ENCODE assay signal across 20 cellular contexts in genomic region chr20:53087034-53087777, GRCh38.
DNase-seq lines count a peak whose midpoint lies in the region; TF ChIP-seq lines count a peak whose summit lies in the region.
"Had no signal": no experiment of that assay in that cellular context is flagged by ENCODE, and none has a peak within 500 bp of the region (broad histone marks: within the 10 kb centered on the region; RNA-seq: fewer than 3 reads in every experiment).

No MANE protein-coding gene starts in this region.

- H3K27me3 Mint-ChIP-seq in activated CD4-positive, alpha-beta memory T cell treated with anti-CD3 and anti-CD28 coated beads for 36 hours: no peaks in the 10 kb centered on the region
- no peaks in the 10 kb centered on the region for H3K27me3 Mint-ChIP-seq in activated CD4-positive, alpha-beta memory T cell treated with anti-CD3 and anti-CD28 coated beads, Interleukin-2, amount 10 ng/mL, durations not matched to agents 7 days and 5 days
- peaks cover 3 to 10% of the 10 kb centered on the region in 2 donors for H3K27me3 Mint-ChIP-seq in CD8-positive, alpha-beta memory T cell
- H3K27me3 Mint-ChIP-seq: type B pancreatic cell had no signal

- H3K4me1 Mint-ChIP-seq in activated CD4-positive, alpha-beta memory T cell treated with anti-CD3 and anti-CD28 coated beads for 36 hours (ENCODE audit: low read depth): peaks cover 38% of the 10 kb centered on the region
- peaks cover 2% of the 10 kb centered on the region for H3K4me1 Mint-ChIP-seq in activated CD4-positive, alpha-beta memory T cell treated with anti-CD3 and anti-CD28 coated beads, Interleukin-2, amount 10 ng/mL, durations not matched to agents 7 days and 5 days
- H3K4me1 Mint-ChIP-seq in CD8-positive, alpha-beta memory T cell: no peaks in the 10 kb centered on the region
- H3K4me1 Mint-ChIP-seq: activated CD8-positive, alpha-beta memory T cell treated with anti-CD3 and anti-CD28 coated beads, Interleukin-2, amount 10 ng/mL, durations not matched to agents 7 days and 5 days; neural crest cell; stimulated activated effector memory CD8-positive, alpha-beta T cell treated with anti-CD3 and anti-CD28 coated beads, Interleukin-12 subunit alpha, Interleukin-12 subunit beta, amount 100 ng/mL, for 72 hours had no signal

- no peak overlapping the region for H4K91ac ChIP-seq in trophoblast cell (ENCODE audit: low read depth, low read length)

- H2BK5ac ChIP-seq in trophoblast cell (ENCODE audit: low read depth, low read length, poor library complexity): no peak overlapping the region

- CTCF ChIA-PET in activated CD4-positive, alpha-beta memory T cell treated with anti-CD3 and anti-CD28 coated beads for 36 hours (lab: Charles Lee): interaction anchor here (0.6 kb wide), 1 partner anchor 111 kb away, joined by 3 read pairs; no protein-coding TSS in a partner anchor
- CTCF ChIA-PET in activated CD4-positive, alpha-beta memory T cell treated with anti-CD3 and anti-CD28 coated beads, Interleukin-2, amount 10 ng/mL, durations not matched to agents 7 days and 5 days (lab: Charles Lee): no interaction called here
- CTCF ChIA-PET in CD8-positive, alpha-beta memory T cell (lab: Charles Lee): no interaction called here

- peak; percentile 14 to 42 for TF ChIP-seq RAD21 in liver (IDR thresholded peaks at IDR 0.05)

- no peak overlapping the region for H2AK5ac ChIP-seq in trophoblast cell (ENCODE audit: low read length)

- no peak overlapping the region for H3K4me2 ChIP-seq in trophoblast cell (ENCODE audit: low read length)
- H3K4me2 ChIP-seq: BLaER1 treated with 17β-estradiol and CSF1 and Interleukin-3, amounts not matched to agents 10 nM and 100 nM; GM23338; KMS-11 had no signal

- no peaks in the 10 kb centered on the region for H3K79me1 ChIP-seq in trophoblast cell (ENCODE audit: low read length)

- TF ChIP-seq CTCF in fibroblast of mammary gland (conservative IDR thresholded peaks at IDR 0.05; ENCODE audit: control insufficient read depth, insufficient read depth, low read depth, low read length) (no peak), liver (IDR thresholded peaks at IDR 0.05; ENCODE audit: low read depth, low read length, missing input control) (no peak), tibial nerve (IDR thresholded peaks at IDR 0.05) (no peak)

- H3K23ac ChIP-seq in trophoblast cell (ENCODE audit: low read length): no peak overlapping the region

- no peaks in the 10 kb centered on the region for H3K9me3 ChIP-seq in liver (ENCODE audit: control insufficient read depth in 4 of 4, low read length in 3 of 4)
- H3K9me3 ChIP-seq in tibial nerve: no peaks in the 10 kb centered on the region
- H3K9me3 ChIP-seq in trophoblast cell (ENCODE audit: insufficient read depth, low read depth, low read length): no peaks in the 10 kb centered on the region
- no peaks in the 10 kb centered on the region for H3K9me3 ChIP-seq in CD8-positive, alpha-beta memory T cell (ENCODE audit: low read length)
- H3K9me3 ChIP-seq: BLaER1 treated with 17β-estradiol and CSF1 and Interleukin-3, amounts not matched to agents 10 nM and 100 nM had no signal

- POLR2A ChIA-PET in activated CD4-positive, alpha-beta memory T cell treated with anti-CD3 and anti-CD28 coated beads for 36 hours (lab: Charles Lee): no interaction called here
- POLR2A ChIA-PET in activated CD4-positive, alpha-beta memory T cell treated with anti-CD3 and anti-CD28 coated beads, Interleukin-2, amount 10 ng/mL, durations not matched to agents 7 days and 5 days (lab: Charles Lee): no interaction called here
- POLR2A ChIA-PET in CD8-positive, alpha-beta memory T cell (lab: Charles Lee): no interaction called here

- H3K79me2 ChIP-seq in trophoblast cell (ENCODE audit: control insufficient read depth, insufficient read depth, low read length, poor library complexity): no peaks in the 10 kb centered on the region

- no peak overlapping the region for H4K12ac ChIP-seq in trophoblast cell (ENCODE audit: low read depth, low read length)

- H2AFZ ChIP-seq in trophoblast cell (ENCODE audit: insufficient read depth, low read length, poor library complexity): no peak overlapping the region
- H2AFZ ChIP-seq: GM23338 had no signal

- H3K36me3 ChIP-seq in liver (ENCODE audit: control insufficient read depth in 4 of 4, insufficient read depth in 3 of 4, low read depth in 1 of 4, low read length in 3 of 4) (no peaks in the 10 kb centered on the region), tibial nerve (no peaks in the 10 kb centered on the region), trophoblast cell (ENCODE audit: control insufficient read depth in 1 of 2, insufficient read depth in 2 of 2, low read length in 2 of 2) (no peaks in the 10 kb centered on the region)
- H3K36me3 ChIP-seq in CD8-positive, alpha-beta memory T cell (ENCODE audit: insufficient read depth, low read length): no peaks in the 10 kb centered on the region
- H3K36me3 ChIP-seq: BLaER1 treated with 17β-estradiol and CSF1 and Interleukin-3, amounts not matched to agents 10 nM and 100 nM had no signal

- no peak overlapping the region for H2BK12ac ChIP-seq in trophoblast cell (ENCODE audit: low read length)

- no peak overlapping the region for H3K14ac ChIP-seq in trophoblast cell (ENCODE audit: low read length)

- H3K27me3 ChIP-seq in liver (ENCODE audit: control insufficient read depth in 4 of 4, insufficient read depth in 4 of 4, low read length in 3 of 4): no peaks in the 10 kb centered on the region
- H3K27me3 ChIP-seq in tibial nerve: no peaks in the 10 kb centered on the region
- H3K27me3 ChIP-seq in trophoblast cell (ENCODE audit: insufficient read depth, low read length): no peaks in the 10 kb centered on the region
- H3K27me3 ChIP-seq in CD8-positive, alpha-beta memory T cell (ENCODE audit: insufficient read depth, low read length, poor library complexity, severe bottlenecking): no peaks in the 10 kb centered on the region
- H3K27me3 ChIP-seq: BLaER1 treated with 17β-estradiol and CSF1 and Interleukin-3, amounts not matched to agents 10 nM and 100 nM had no signal

- no peak overlapping the region for H3K18ac ChIP-seq in trophoblast cell (ENCODE audit: low read length)

- H3K27ac Mint-ChIP-seq in activated CD4-positive, alpha-beta memory T cell treated with anti-CD3 and anti-CD28 coated beads for 36 hours: peak overlapping the region; percentile 9
- no peak overlapping the region for H3K27ac Mint-ChIP-seq in activated CD4-positive, alpha-beta memory T cell treated with anti-CD3 and anti-CD28 coated beads, Interleukin-2, amount 10 ng/mL, durations not matched to agents 7 days and 5 days
- no peak overlapping the region for H3K27ac Mint-ChIP-seq in CD8-positive, alpha-beta memory T cell
- H3K27ac Mint-ChIP-seq: activated CD8-positive, alpha-beta memory T cell treated with anti-CD3 and anti-CD28 coated beads, Interleukin-2, amount 10 ng/mL, durations not matched to agents 7 days and 5 days; GM23338; stimulated activated effector memory CD8-positive, alpha-beta T cell treated with anti-CD3 and anti-CD28 coated beads, Interleukin-12 subunit alpha, Interleukin-12 subunit beta, amount 100 ng/mL, for 72 hours; type B pancreatic cell had no signal

- no peaks in the 10 kb centered on the region for H3K9me3 Mint-ChIP-seq in activated CD4-positive, alpha-beta memory T cell treated with anti-CD3 and anti-CD28 coated beads for 36 hours
- H3K9me3 Mint-ChIP-seq in activated CD4-positive, alpha-beta memory T cell treated with anti-CD3 and anti-CD28 coated beads, Interleukin-2, amount 10 ng/mL, durations not matched to agents 7 days and 5 days: no peaks in the 10 kb centered on the region
- H3K9me3 Mint-ChIP-seq in CD8-positive, alpha-beta memory T cell: peaks cover 0 to 3% (median 0%) of the 10 kb centered on the region in 5 donors
- H3K9me3 Mint-ChIP-seq: GM23338; neural crest cell; stimulated activated effector memory CD8-positive, alpha-beta T cell treated with anti-CD3 and anti-CD28 coated beads, Interleukin-12 subunit alpha, Interleukin-12 subunit beta, amount 100 ng/mL, for 72 hours; type B pancreatic cell had no signal

- intact Hi-C loops in activated CD4-positive, alpha-beta memory T cell treated with anti-CD3 and anti-CD28 coated beads for 36 hours (cut with micrococcal nuclease): no loop called here
- intact Hi-C loops in posterior vena cava (cut with DNase I): loop anchor here in 1 of 2 donors (5.0 kb wide), 1 partner anchor 1430 kb away; no protein-coding TSS in a partner anchor

- H4K8ac ChIP-seq in trophoblast cell (ENCODE audit: low read depth, low read length): no peak overlapping the region

- no peak overlapping the region for H2BK120ac ChIP-seq in trophoblast cell (ENCODE audit: insufficient read depth, low read length, poor library complexity)

- peaks cover 4% of the 10 kb centered on the region for H3K36me3 Mint-ChIP-seq in activated CD4-positive, alpha-beta memory T cell treated with anti-CD3 and anti-CD28 coated beads for 36 hours
- H3K36me3 Mint-ChIP-seq in activated CD4-positive, alpha-beta memory T cell treated with anti-CD3 and anti-CD28 coated beads, Interleukin-2, amount 10 ng/mL, durations not matched to agents 7 days and 5 days (ENCODE audit: low read depth): no peaks in the 10 kb centered on the region
- H3K36me3 Mint-ChIP-seq in CD8-positive, alpha-beta memory T cell: peaks cover 0 to 1% (median 0%) of the 10 kb centered on the region in 3 donors
- H3K36me3 Mint-ChIP-seq: activated CD8-positive, alpha-beta memory T cell treated with anti-CD3 and anti-CD28 coated beads, Interleukin-2, amount 10 ng/mL, durations not matched to agents 7 days and 5 days; stimulated activated effector memory CD8-positive, alpha-beta T cell treated with anti-CD3 and anti-CD28 coated beads, Interleukin-12 subunit alpha, Interleukin-12 subunit beta, amount 100 ng/mL, for 72 hours; type B pancreatic cell had no signal

- H3K4me1 ChIP-seq in liver (ENCODE audit: control insufficient read depth in 4 of 4, insufficient read depth in 4 of 4, low read length in 3 of 4) (peaks cover 0 to 10% (median 1%) of the 10 kb centered on the region in 4 donors), tibial nerve (peaks cover 0 to 5% (median 0%) of the 10 kb centered on the region in 4 donors), trophoblast cell (ENCODE audit: control insufficient read depth in 1 of 2, insufficient read depth in 2 of 2, low read length in 2 of 2) (peaks cover 0 to 3% of the 10 kb centered on the region in 2 experiments)
- no peaks in the 10 kb centered on the region for H3K4me1 ChIP-seq in CD8-positive, alpha-beta memory T cell (ENCODE audit: insufficient read depth, low read length)

- no peak for DNase-seq in activated CD4-positive, alpha-beta memory T cell treated with anti-CD3 and anti-CD28 coated beads for 36 hours
- DNase-seq in activated CD4-positive, alpha-beta memory T cell treated with anti-CD3 and anti-CD28 coated beads, Interleukin-2, amount 10 ng/mL, durations not matched to agents 7 days and 5 days: no peak
- DNase-seq in fibroblast of mammary gland (ENCODE audit: low read depth) (peak; percentile 83), tibial nerve (ENCODE audit: low spot score in 2 of 2) (peak in 1 of 2 donors; percentile 81), posterior vena cava (ENCODE audit: low spot score) (no peak), trophoblast cell (no peak)
- DNase-seq in CD8-positive, alpha-beta memory T cell: no peak
- DNase-seq: activated CD8-positive, alpha-beta memory T cell treated with anti-CD3 and anti-CD28 coated beads, Interleukin-2, amount 10 ng/mL, durations not matched to agents 7 days and 5 days; activated naive CD4-positive, alpha-beta T cell treated with Interleukin-2 at 50 U/mL for 16 hours; NCI-H2081 treated with DMSO at 0.1 percent for 48 hours; stimulated activated CD4-positive, alpha-beta T cell treated with anti-CD3 and anti-CD28 coated beads, Interleukin-15, amount 100 ng/mL, for 24 hours had no signal

- WGBS in liver: 58% methylated on average over 8 of the region's 8 CpGs
- 57 to 64% methylated on average over 8 of the region's 8 CpGs for WGBS in tibial nerve, 2 donors
- no CpG with 5 or more reads among the region's 8 CpGs for WGBS in trophoblast cell (ENCODE audit: extremely low coverage, insufficient coverage, insufficient read length)

- no peak overlapping the region for H3K4ac ChIP-seq in trophoblast cell (ENCODE audit: low read depth, low read length)

- no peak for TF ChIP-seq POLR2A in tibial nerve (IDR thresholded peaks at IDR 0.05)

- no peak overlapping the region for H3K9ac ChIP-seq in liver (ENCODE audit: low read depth in 1 of 2, low read length in 2 of 2)
- no peak overlapping the region for H3K9ac ChIP-seq in trophoblast cell (ENCODE audit: low read length)
- H3K9ac ChIP-seq: BLaER1 treated with 17β-estradiol and CSF1 and Interleukin-3, amounts not matched to agents 10 nM and 100 nM; KMS-11 had no signal

- peak; percentile 50 to 89 for TF ChIP-seq EP300 in tibial nerve (IDR thresholded peaks at IDR 0.05)

- H3K4me3 ChIP-seq in fibroblast of mammary gland (ENCODE audit: control insufficient read depth, low read depth, low read length) (no peak overlapping the region), liver (ENCODE audit: low read depth in 1 of 3, low read length in 3 of 3) (no peak overlapping the region), tibial nerve (no peak overlapping the region), trophoblast cell (ENCODE audit: low read depth, low read length) (no peak overlapping the region)
- no peak overlapping the region for H3K4me3 ChIP-seq in CD8-positive, alpha-beta memory T cell (ENCODE audit: low read length)
- H3K4me3 ChIP-seq: BLaER1 treated with 17β-estradiol and CSF1 and Interleukin-3, amounts not matched to agents 10 nM and 100 nM; coronary artery; GM12878; GM23338 had no signal

- no peak overlapping the region for H3K4me3 Mint-ChIP-seq in activated CD4-positive, alpha-beta memory T cell treated with anti-CD3 and anti-CD28 coated beads for 36 hours
- no peak overlapping the region for H3K4me3 Mint-ChIP-seq in activated CD4-positive, alpha-beta memory T cell treated with anti-CD3 and anti-CD28 coated beads, Interleukin-2, amount 10 ng/mL, durations not matched to agents 7 days and 5 days
- no peak overlapping the region for H3K4me3 Mint-ChIP-seq in CD8-positive, alpha-beta memory T cell
- H3K4me3 Mint-ChIP-seq: activated CD8-positive, alpha-beta memory T cell treated with anti-CD3 and anti-CD28 coated beads, Interleukin-2, amount 10 ng/mL, durations not matched to agents 7 days and 5 days; GM23338; neural crest cell; stimulated activated effector memory CD8-positive, alpha-beta T cell treated with anti-CD3 and anti-CD28 coated beads, Interleukin-12 subunit alpha, Interleukin-12 subunit beta, amount 100 ng/mL, for 72 hours; type B pancreatic cell had no signal

- peak overlapping the region; percentile 62 to 76 for H3K27ac ChIP-seq in liver (ENCODE audit: low read depth in 1 of 2, low read length in 2 of 2)
- H3K27ac ChIP-seq in tibial nerve: peak overlapping the region in 2 of 4 donors; percentile 64 to 67
- H3K27ac ChIP-seq in trophoblast cell (ENCODE audit: low read depth, low read length): no peak overlapping the region
- H3K27ac ChIP-seq in CD8-positive, alpha-beta memory T cell (ENCODE audit: low read depth, low read length): no peak overlapping the region
- H3K27ac ChIP-seq: BLaER1 treated with 17β-estradiol and CSF1 and Interleukin-3, amounts not matched to agents 10 nM and 100 nM; coronary artery; KMS-11 had no signal

Comparison
In these comparisons a context has a peak if more than half of its experiments do, and no peak if none do; other contexts are left out.
1. H3K27ac ChIP-seq: peak in liver (2 of 2); none in trophoblast cell (single experiment) and CD8-positive, alpha-beta memory T cell (single experiment).